In genomic region chr17:3695723-3696411, GRCh38 we compare ENCODE assay signal across 8 cellular contexts. TPM values are rescaled to one million over a fixed set of nuclear protein-coding genes. Genes with fewer than 3 reads are reported as not detected.
DNase-seq lines count a peak whose midpoint lies in the region; ATAC-seq and TF ChIP-seq lines count a peak whose summit lies in the region.

Gene P2RX5, minus strand, starts transcription at chr17:3696155. Its CDS starts 150 bp downstream, at chr17:3696005.

- peak within 1 kb of the TSS; percentile 69 for H3K4me2 ChIP-seq in neuronal stem cell (ENCODE audit: insufficient read depth, low read length, poor library complexity, severe bottlenecking)

- H2BK5ac ChIP-seq in neuronal stem cell (ENCODE audit: low read length): no peak within 1 kb of the TSS

- no peak for ATAC-seq in GM18858 (IDR thresholded peaks at IDR 0.05; ENCODE audit: unreplicated experiment)

- no peak within 1 kb of the TSS for H2BK15ac ChIP-seq in neuronal stem cell (ENCODE audit: low read length)

- H3K4me3 ChIP-seq in fibroblast of mammary gland (ENCODE audit: control insufficient read depth, low read depth, low read length) (peak within 1 kb of the TSS; percentile 52), neuronal stem cell (ENCODE audit: low read length in 2 of 2) (peak within 1 kb of the TSS; percentile 46 to 75)

- peaks cover 20 to 50% (median 42%) of the 10 kb centered on the region in 3 experiments for H3K27me3 ChIP-seq in neuronal stem cell (ENCODE audit: control insufficient read depth in 3 of 3, insufficient read depth in 3 of 3, low read depth in 1 of 3, low read length in 3 of 3)

- H2BK12ac ChIP-seq in neuronal stem cell (ENCODE audit: low read length): no peak within 1 kb of the TSS

- no peak within 1 kb of the TSS for H4K91ac ChIP-seq in neuronal stem cell (ENCODE audit: low read depth, low read length, poor library complexity)

- H3K18ac ChIP-seq in neuronal stem cell (ENCODE audit: low read length): no peak within 1 kb of the TSS

- H3K27ac ChIP-seq in neuronal stem cell (replicated peaks; ENCODE audit: low read length): no peak within 1 kb of the TSS

- H2AFZ ChIP-seq in neuronal stem cell (ENCODE audit: low read length): peak within 1 kb of the TSS; percentile 93

- H3K14ac ChIP-seq in neuronal stem cell (ENCODE audit: low read length): no peak within 1 kb of the TSS

- H4K8ac ChIP-seq in neuronal stem cell (ENCODE audit: low read depth, low read length): no peak within 1 kb of the TSS

- WGBS in neuronal stem cell (ENCODE audit: extremely low coverage in 2 of 2, insufficient read length in 2 of 2, insufficient replicate concordance in 1 of 2), 2 donors: no CpG with 5 or more reads among the region's 65 CpGs

- H3K9ac ChIP-seq in ES-I3 (ENCODE audit: low read depth, low read length) (peak within 1 kb of the TSS; percentile 63), neuronal stem cell (ENCODE audit: low read depth, low read length, poor library complexity) (no peak within 1 kb of the TSS)

- H3K4ac ChIP-seq in neuronal stem cell (ENCODE audit: low read length): no peak within 1 kb of the TSS

- intact Hi-C loops in posterior vena cava (cut with DNase I): no loop called here

- H3K36me3 ChIP-seq in ES-I3 (ENCODE audit: insufficient read depth, low read length) (no peaks in the 10 kb centered on the region), neuronal stem cell (replicated peaks in 1 of 2; ENCODE audit: control insufficient read depth in 2 of 2, insufficient read depth in 2 of 2, low read length in 2 of 2) (no peaks in the 10 kb centered on the region)

- DNase-seq in LoVo (ENCODE audit: low spot score) (peak; percentile 34), fibroblast of mammary gland (ENCODE audit: low read depth) (no peak), neuronal stem cell (ENCODE audit: low spot score) (peak; percentile 43), superior temporal gyrus (ENCODE audit: extremely low spot score) (no peak), posterior vena cava (ENCODE audit: low spot score) (no peak)
- peak; percentile 77 for DNase-seq in activated CD8-positive, alpha-beta memory T cell treated with anti-CD3 and anti-CD28 coated beads, Interleukin-2, amount 50 U/mL, for 48 hours

- H3K9me3 ChIP-seq in ES-I3 (ENCODE audit: control insufficient read depth, insufficient read depth, low read length) (no peaks in the 10 kb centered on the region), neuronal stem cell (replicated peaks in 1 of 2; ENCODE audit: control insufficient read depth in 2 of 2, insufficient read depth in 1 of 2, low read depth in 1 of 2, low read length in 2 of 2) (peaks cover 7 to 9% of the 10 kb centered on the region in 2 donors)

- H2AK5ac ChIP-seq in neuronal stem cell (ENCODE audit: low read depth, low read length): peak within 1 kb of the TSS; percentile 52

- no peak for TF ChIP-seq CTCF in fibroblast of mammary gland (conservative IDR thresholded peaks at IDR 0.05; ENCODE audit: control insufficient read depth, insufficient read depth, low read depth, low read length)

- no peak within 1 kb of the TSS for H2BK120ac ChIP-seq in neuronal stem cell (ENCODE audit: low read depth, low read length)

- H3K23ac ChIP-seq in neuronal stem cell (ENCODE audit: low read depth, low read length, poor library complexity): no peak within 1 kb of the TSS

- no peaks in the 10 kb centered on the region for H3K79me1 ChIP-seq in neuronal stem cell (ENCODE audit: low read depth, low read length)

- H3K4me1 ChIP-seq in ES-I3 (ENCODE audit: insufficient read depth, low read length): peaks cover 3% of the 10 kb centered on the region; the same call in 1 of the 2 replicates
- H3K4me1 ChIP-seq in neuronal stem cell (ENCODE audit: control insufficient read depth in 2 of 2, insufficient read depth in 1 of 2, low read depth in 1 of 2, low read length in 2 of 2): peaks cover 6 to 8% of the 10 kb centered on the region in 2 donors

RNA-seq across cellular contexts. Expression of gene P2RX5, which starts in this region (rescaled TPM):
- polyA plus RNA-seq in neuronal stem cell (2013, experiment 1 of 2): 0.31 TPM
- 0.43 TPM for polyA plus RNA-seq in neuronal stem cell (2013, experiment 2 of 2)
- total RNA-seq in posterior vena cava: 1 to 10 TPM in 1 of 2 donors, under 1 TPM in 1; 0.93 to 2.0 TPM

Comparison
In these comparisons a context has a peak if more than half of its experiments do, and no peak if none do; other contexts are left out.
1. DNase-seq: peak in LoVo (single experiment), activated CD8-positive, alpha-beta memory T cell treated with anti-CD3 and anti-CD28 coated beads, Interleukin-2, amount 50 U/mL, for 48 hours (single experiment) and neuronal stem cell (single experiment); none in fibroblast of mammary gland (single experiment), superior temporal gyrus (single experiment) and posterior vena cava (single experiment).